Comparison of ENCODE assay signal across 17 cellular contexts in the genomic region with DNA sequence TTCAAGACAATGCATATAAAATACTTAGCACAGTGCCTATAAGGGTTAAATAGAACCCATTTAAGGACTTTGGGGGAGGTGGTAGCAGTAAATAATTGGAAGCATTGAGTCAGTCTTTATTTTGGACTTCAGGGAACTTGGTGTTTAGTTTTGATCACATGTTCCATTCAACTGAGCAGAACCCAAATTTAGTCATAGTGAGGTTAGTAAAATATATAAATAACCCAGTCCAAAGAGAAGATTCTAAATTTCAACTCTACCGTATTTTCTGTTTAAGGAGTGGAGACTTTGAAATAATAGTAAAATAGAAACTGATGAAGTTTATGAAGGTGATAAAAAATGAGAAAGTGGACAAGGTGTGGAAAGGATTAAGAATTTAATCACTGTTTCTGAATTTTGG. TPM values are rescaled to one million over a fixed set of nuclear protein-coding genes. Genes with fewer than 3 reads are reported as not detected.
A peak's percentile ranks its signal among the peaks of the same experiment; 100 is the strongest.
DNase-seq lines count a peak whose midpoint lies in the region; ATAC-seq and TF ChIP-seq lines count a peak whose summit lies in the region.
"Had no signal": no experiment of that assay in that cellular context is flagged by ENCODE, and none has a peak within 500 bp of the region (broad histone marks: within the 10 kb centered on the region; RNA-seq: fewer than 3 reads in every experiment).

No MANE protein-coding gene starts in this region.

- H3K4me3 ChIP-seq in fibroblast of the aortic adventitia (ENCODE audit: low read depth, low read length), result no peak overlapping the region
- H3K4me3 ChIP-seq in suprapubic skin, result no peak overlapping the region
- H3K4me3 ChIP-seq: right atrium auricular region had no signal

- peaks cover 2% of the 10 kb centered on the region for H3K4me1 ChIP-seq in suprapubic skin
- H3K4me1 ChIP-seq: right atrium auricular region had no signal

- WGBS in suprapubic skin, result 90% methylated on average over 1 of the region's 1 CpG

- no peaks in the 10 kb centered on the region for H3K9me3 Mint-ChIP-seq in nephron progenitor cell
- H3K9me3 Mint-ChIP-seq: naive B cell; stimulated activated naive CD8-positive, alpha-beta T cell treated with anti-CD3 and anti-CD28 coated beads, Interleukin-15, Interleukin-2, amounts not matched to agents 100 ng/mL and 50 ng/mL, for 24 hours had no signal

- TF ChIP-seq POLR2A in suprapubic skin (IDR thresholded peaks at IDR 0.05), result no peak

- TF ChIP-seq CTCF in GM13977 (IDR thresholded peaks at IDR 0.05; ENCODE audit: extremely low read depth, insufficient read depth, missing control alignments) (no peak), fibroblast of the aortic adventitia (IDR thresholded peaks at IDR 0.05; ENCODE audit: insufficient read depth, low read length) (no peak), suprapubic skin (IDR thresholded peaks at IDR 0.05) (no peak), nephron progenitor cell (IDR thresholded peaks at IDR 0.05) (no peak)

- no peaks in the 10 kb centered on the region for H3K27me3 ChIP-seq in suprapubic skin
- H3K27me3 ChIP-seq: right atrium auricular region had no signal

- H3K36me3 ChIP-seq in suprapubic skin, result no peaks in the 10 kb centered on the region
- H3K36me3 ChIP-seq: right atrium auricular region had no signal

- H3K27me3 Mint-ChIP-seq in nephron progenitor cell (ENCODE audit: low read depth, poor library complexity), result no peaks in the 10 kb centered on the region
- H3K27me3 Mint-ChIP-seq: naive B cell; stimulated activated naive CD8-positive, alpha-beta T cell treated with anti-CD3 and anti-CD28 coated beads, Interleukin-15, Interleukin-2, amounts not matched to agents 100 ng/mL and 50 ng/mL, for 24 hours had no signal

- no peak overlapping the region for H3K4me3 Mint-ChIP-seq in nephron progenitor cell
- H3K4me3 Mint-ChIP-seq: naive B cell; stimulated activated naive CD8-positive, alpha-beta T cell treated with anti-CD3 and anti-CD28 coated beads, Interleukin-15, Interleukin-2, amounts not matched to agents 100 ng/mL and 50 ng/mL, for 24 hours had no signal

- no peaks in the 10 kb centered on the region for H3K4me1 Mint-ChIP-seq in nephron progenitor cell

- H3K27ac ChIP-seq in suprapubic skin, result no peak overlapping the region
- H3K27ac ChIP-seq: right atrium auricular region had no signal

- DNase-seq in GM13977 (ENCODE audit: low spot score) (peak; percentile 38), fibroblast of the aortic adventitia (ENCODE audit: low read depth) (peak; percentile 20), suprapubic skin (ENCODE audit: low spot score in 2 of 2) (no peak), NCI-H1105 treated with DMSO at 0.1 percent for 48 hours (lab: John Stamatoyannopoulos, UW) (no peak), nephron progenitor cell (no peak)
- DNase-seq: effector CD4-positive, alpha-beta T cell; kidney glomerular epithelial cell; naive B cell; NCI-H1417 treated with DMSO at 0.1 percent for 48 hours; NCI-H82; SK-N-SH; stimulated activated CD4-positive, alpha-beta T cell treated with anti-CD3 and anti-CD28 coated beads, Interleukin-4, amount 100 ng/mL, for 4 hours had no signal

- ATAC-seq in GM21423 (IDR thresholded peaks at IDR 0.05; ENCODE audit: unreplicated experiment) (peak; percentile 43), HG03175 (IDR thresholded peaks at IDR 0.05; ENCODE audit: unreplicated experiment) (peak; percentile 53), esophagus mucosa (no peak)

- peaks cover 39% of the 10 kb centered on the region for H3K36me3 Mint-ChIP-seq in nephron progenitor cell (ENCODE audit: low read depth)
- H3K36me3 Mint-ChIP-seq: naive B cell had no signal

- H3K9me3 ChIP-seq in suprapubic skin, result no peaks in the 10 kb centered on the region
- H3K9me3 ChIP-seq: right atrium auricular region, SK-N-SH had no signal

- TF ChIP-seq EP300 in suprapubic skin (IDR thresholded peaks at IDR 0.05), result no peak

- H3K27ac Mint-ChIP-seq in nephron progenitor cell, result no peak overlapping the region
- H3K27ac Mint-ChIP-seq: stimulated activated naive CD8-positive, alpha-beta T cell treated with anti-CD3 and anti-CD28 coated beads, Interleukin-15, Interleukin-2, amounts not matched to agents 100 ng/mL and 50 ng/mL, for 24 hours had no signal

- in situ Hi-C loops in GM13977 (cut with MboI; ENCODE audit: low pct_unique_long_range_greater_than_20kb, low sequenced_read_pairs, unreplicated experiment), result no loop called here

RNA-seq across cellular contexts. Expression of a gene that starts 19.7 kb away (rescaled TPM):
- total RNA-seq in fibroblast of the aortic adventitia (ENCODE audit: low replicate concordance), result 157 and 205 TPM in 2 replicates
- total RNA-seq in suprapubic skin, result 10 to 100 TPM; 18.7 to 41.6 (median 26.1) TPM
- total RNA-seq in esophagus mucosa, result 15.9 TPM

Comparison
In these comparisons a context has a peak if more than half of its experiments do, and no peak if none do; other contexts are left out.
1. DNase-seq: peak in GM13977 (single experiment) and fibroblast of the aortic adventitia (single experiment); none in suprapubic skin (0 of 2), NCI-H1105 treated with DMSO at 0.1 percent for 48 hours (single experiment) and nephron progenitor cell (single experiment).